1 cellular context compared by ENCODE assay signal in the genomic region with DNA sequence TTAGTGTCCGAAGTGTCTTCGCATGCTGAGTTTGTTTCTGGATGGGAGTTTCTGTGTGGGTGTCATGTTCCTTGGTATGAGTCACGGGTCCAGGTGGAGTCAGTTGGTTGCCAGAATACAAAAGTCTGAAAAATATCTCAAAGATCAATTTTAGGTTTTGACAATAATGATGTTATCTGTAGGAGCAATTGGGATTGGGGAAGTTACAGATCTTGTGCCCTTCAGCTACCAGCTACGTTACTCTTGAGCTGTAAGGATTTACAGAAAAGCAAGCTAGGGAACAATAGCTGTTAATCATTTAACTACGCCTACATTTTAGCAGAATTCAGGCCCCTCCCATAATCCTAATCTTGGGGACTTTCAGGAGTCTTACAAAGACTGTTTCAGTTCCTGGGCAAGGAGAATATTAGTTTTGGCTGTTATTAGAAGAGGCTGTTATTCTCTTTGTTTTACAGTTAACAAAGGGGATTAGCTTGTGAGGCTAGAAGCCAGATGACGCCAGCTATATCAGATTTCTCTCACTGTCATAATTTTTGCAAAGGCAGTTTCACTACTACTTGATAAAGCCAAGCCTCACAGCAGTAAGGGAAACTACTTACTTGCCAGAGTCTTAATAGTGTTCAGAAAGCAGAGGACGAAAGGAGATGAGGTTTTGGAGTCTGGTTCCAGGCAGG.
A peak's percentile ranks its signal among the peaks of the same experiment; 100 is the strongest.
TF ChIP-seq lines count a peak whose summit lies in the region.

No MANE protein-coding gene starts in this region.

TF ChIP-seq in HEK293, 187 proteins besides CTCF, POLR2A, EP300 and RAD21 (continued from another document):
- TF ChIP-seq, protein P1, sequence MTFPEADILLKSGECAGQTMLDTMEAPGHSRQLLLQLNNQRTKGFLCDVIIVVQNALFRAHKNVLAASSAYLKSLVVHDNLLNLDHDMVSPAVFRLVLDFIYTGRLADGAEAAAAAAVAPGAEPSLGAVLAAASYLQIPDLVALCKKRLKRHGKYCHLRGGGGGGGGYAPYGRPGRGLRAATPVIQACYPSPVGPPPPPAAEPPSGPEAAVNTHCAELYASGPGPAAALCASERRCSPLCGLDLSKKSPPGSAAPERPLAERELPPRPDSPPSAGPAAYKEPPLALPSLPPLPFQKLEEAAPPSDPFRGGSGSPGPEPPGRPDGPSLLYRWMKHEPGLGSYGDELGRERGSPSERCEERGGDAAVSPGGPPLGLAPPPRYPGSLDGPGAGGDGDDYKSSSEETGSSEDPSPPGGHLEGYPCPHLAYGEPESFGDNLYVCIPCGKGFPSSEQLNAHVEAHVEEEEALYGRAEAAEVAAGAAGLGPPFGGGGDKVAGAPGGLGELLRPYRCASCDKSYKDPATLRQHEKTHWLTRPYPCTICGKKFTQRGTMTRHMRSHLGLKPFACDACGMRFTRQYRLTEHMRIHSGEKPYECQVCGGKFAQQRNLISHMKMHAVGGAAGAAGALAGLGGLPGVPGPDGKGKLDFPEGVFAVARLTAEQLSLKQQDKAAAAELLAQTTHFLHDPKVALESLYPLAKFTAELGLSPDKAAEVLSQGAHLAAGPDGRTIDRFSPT (tag by site-specific recombination; IDR thresholded peaks at IDR 0.05): no peak; the same call in 1 of the 2 replicates
- TF ChIP-seq, protein P2, sequence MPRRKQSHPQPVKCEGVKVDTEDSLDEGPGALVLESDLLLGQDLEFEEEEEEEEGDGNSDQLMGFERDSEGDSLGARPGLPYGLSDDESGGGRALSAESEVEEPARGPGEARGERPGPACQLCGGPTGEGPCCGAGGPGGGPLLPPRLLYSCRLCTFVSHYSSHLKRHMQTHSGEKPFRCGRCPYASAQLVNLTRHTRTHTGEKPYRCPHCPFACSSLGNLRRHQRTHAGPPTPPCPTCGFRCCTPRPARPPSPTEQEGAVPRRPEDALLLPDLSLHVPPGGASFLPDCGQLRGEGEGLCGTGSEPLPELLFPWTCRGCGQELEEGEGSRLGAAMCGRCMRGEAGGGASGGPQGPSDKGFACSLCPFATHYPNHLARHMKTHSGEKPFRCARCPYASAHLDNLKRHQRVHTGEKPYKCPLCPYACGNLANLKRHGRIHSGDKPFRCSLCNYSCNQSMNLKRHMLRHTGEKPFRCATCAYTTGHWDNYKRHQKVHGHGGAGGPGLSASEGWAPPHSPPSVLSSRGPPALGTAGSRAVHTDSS (tag by site-specific recombination; IDR thresholded peaks at IDR 0.05): no peak
- TF ChIP-seq ZNF169 (tag by site-specific recombination; IDR thresholded peaks at IDR 0.05) (no peak), ZNF571 (tag by site-specific recombination; IDR thresholded peaks at IDR 0.05) (no peak), ZNF549 (tag by site-specific recombination; IDR thresholded peaks at IDR 0.05) (no peak), ZSCAN23 (tag by site-specific recombination; IDR thresholded peaks at IDR 0.05) (no peak), GFI1B (tag by site-specific recombination; IDR thresholded peaks at IDR 0.05) (no peak), ZNF560 (tag by site-specific recombination; IDR thresholded peaks at IDR 0.05; ENCODE audit: borderline replicate concordance) (no peak), KLF1 (tag by site-specific recombination; IDR thresholded peaks at IDR 0.05) (peak; percentile 52), ZNF211 (tag by site-specific recombination; IDR thresholded peaks at IDR 0.05; ENCODE audit: low read depth) (no peak), WT1 (tag by site-specific recombination; IDR thresholded peaks at IDR 0.05) (peak; percentile 68), ZBTB17 (tag by site-specific recombination; IDR thresholded peaks at IDR 0.05) (peak; percentile 60), ZNF48 (tag by site-specific recombination; IDR thresholded peaks at IDR 0.05) (no peak), IKZF3 (tag by site-specific recombination; IDR thresholded peaks at IDR 0.05) (0 out of 2 replicates have a peak, but pooled peaks have one; percentile 57), ZNF19 (tag by site-specific recombination; IDR thresholded peaks at IDR 0.05; ENCODE audit: low read depth) (no peak), ZNF585B (tag by site-specific recombination; IDR thresholded peaks at IDR 0.05) (no peak), TCF7L2 (IDR thresholded peaks at IDR 0.05; ENCODE audit: borderline replicate concordance, low read depth, low read length) (no peak), KLF7 (tag by site-specific recombination; IDR thresholded peaks at IDR 0.05; ENCODE audit: borderline replicate concordance) (no peak), ZNF530 (tag by site-specific recombination; IDR thresholded peaks at IDR 0.05; ENCODE audit: low read depth) (no peak), GLIS2 (tag by site-specific recombination; IDR thresholded peaks at IDR 0.05) (no peak), ZNF174 (tag by site-specific recombination; IDR thresholded peaks at IDR 0.05) (no peak), ZNF776 (tag by site-specific recombination; IDR thresholded peaks at IDR 0.05; ENCODE audit: borderline replicate concordance) (no peak)
- TF ChIP-seq, protein P3, sequence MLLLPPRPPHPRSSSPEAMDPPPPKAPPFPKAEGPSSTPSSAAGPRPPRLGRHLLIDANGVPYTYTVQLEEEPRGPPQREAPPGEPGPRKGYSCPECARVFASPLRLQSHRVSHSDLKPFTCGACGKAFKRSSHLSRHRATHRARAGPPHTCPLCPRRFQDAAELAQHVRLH (tag by site-specific recombination; IDR thresholded peaks at IDR 0.05): no peak
- TF ChIP-seq, protein P4, sequence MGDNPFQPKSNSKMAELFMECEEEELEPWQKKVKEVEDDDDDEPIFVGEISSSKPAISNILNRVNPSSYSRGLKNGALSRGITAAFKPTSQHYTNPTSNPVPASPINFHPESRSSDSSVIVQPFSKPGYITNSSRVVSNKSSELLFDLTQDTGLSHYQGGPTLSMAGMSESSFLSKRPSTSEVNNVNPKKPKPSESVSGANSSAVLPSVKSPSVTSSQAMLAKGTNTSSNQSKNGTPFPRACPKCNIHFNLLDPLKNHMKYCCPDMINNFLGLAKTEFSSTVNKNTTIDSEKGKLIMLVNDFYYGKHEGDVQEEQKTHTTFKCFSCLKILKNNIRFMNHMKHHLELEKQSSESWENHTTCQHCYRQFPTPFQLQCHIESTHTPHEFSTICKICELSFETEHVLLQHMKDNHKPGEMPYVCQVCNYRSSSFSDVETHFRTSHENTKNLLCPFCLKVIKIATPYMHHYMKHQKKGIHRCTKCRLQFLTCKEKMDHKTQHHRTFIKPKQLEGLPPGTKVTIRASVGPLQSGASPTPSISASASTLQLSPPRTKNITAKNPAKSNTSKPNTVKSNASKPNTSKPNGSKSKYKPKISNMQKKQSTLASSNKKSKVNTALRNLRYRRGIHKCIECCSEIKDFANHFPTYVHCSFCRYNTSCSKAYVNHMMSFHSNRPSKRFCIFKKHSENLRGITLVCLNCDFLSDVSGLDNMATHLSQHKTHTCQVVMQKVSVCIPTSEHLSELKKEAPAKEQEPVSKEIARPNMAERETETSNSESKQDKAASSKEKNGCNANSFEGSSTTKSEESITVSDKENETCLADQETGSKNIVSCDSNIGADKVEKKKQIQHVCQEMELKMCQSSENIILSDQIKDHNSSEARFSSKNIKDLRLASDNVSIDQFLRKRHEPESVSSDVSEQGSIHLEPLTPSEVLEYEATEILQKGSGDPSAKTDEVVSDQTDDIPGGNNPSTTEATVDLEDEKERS (tag by site-specific recombination; IDR thresholded peaks at IDR 0.05): no peak
TF ChIP-seq in HEK293: peak in this region for 33.
